Comparison of ENCODE assay signal across 30 cellular contexts in genomic region chr15:59221479-59221878, GRCh38. TPM values are rescaled to one million over a fixed set of nuclear protein-coding genes. Genes with fewer than 3 reads are reported as not detected.
DNase-seq lines count a peak whose midpoint lies in the region; ATAC-seq, FAIRE-seq and TF ChIP-seq lines count a peak whose summit lies in the region.
"Had no signal": no experiment of that assay in that cellular context is flagged by ENCODE, and none has a peak within 500 bp of the region (broad histone marks: within the 10 kb centered on the region; RNA-seq: fewer than 3 reads in every experiment).

No MANE protein-coding gene starts in this region.

- no peak overlapping the region for H2BK12ac ChIP-seq in mesenchymal stem cell (ENCODE audit: low read length in 2 of 2)

- H3K9me3 ChIP-seq in GM23248 (ENCODE audit: low read depth), result no peaks in the 10 kb centered on the region
- H3K9me3 ChIP-seq in GM12878 (replicated peaks; ENCODE audit: control insufficient read depth, insufficient read depth, low read length), result no peaks in the 10 kb centered on the region
- no peaks in the 10 kb centered on the region for H3K9me3 ChIP-seq in mesenchymal stem cell (ENCODE audit: control insufficient read depth, low read length)
- H3K9me3 ChIP-seq in uterus, result no peaks in the 10 kb centered on the region
- H3K9me3 ChIP-seq in Karpas-422 (ENCODE audit: low read length), result no peaks in the 10 kb centered on the region
- H3K9me3 ChIP-seq: Peyer's patch had no signal

- H4K20me1 ChIP-seq in GM23248 (ENCODE audit: insufficient read depth) (no peaks in the 10 kb centered on the region), GM12878 (ENCODE audit: control insufficient read depth, insufficient read depth) (no peaks in the 10 kb centered on the region), Karpas-422 (ENCODE audit: insufficient read depth, low read depth, low read length) (no peaks in the 10 kb centered on the region)

- H3K23ac ChIP-seq in mesenchymal stem cell (ENCODE audit: low read length in 2 of 2), result no peak overlapping the region

- RAD21 ChIA-PET in GM12878 (lab: Charles Lee; ENCODE audit: unreplicated experiment), result no interaction called here

- H2BK5ac ChIP-seq in mesenchymal stem cell (ENCODE audit: low read depth, low read length, poor library complexity, severe bottlenecking), result peak overlapping the region; percentile 90

- H3K18ac ChIP-seq in mesenchymal stem cell (ENCODE audit: low read depth in 1 of 2, low read length in 2 of 2), result peak overlapping the region in 1 of 2 experiments; percentile 58

- H3K4me1 ChIP-seq in GM23248 (ENCODE audit: insufficient read depth), result peaks cover 16% of the 10 kb centered on the region
- H3K4me1 ChIP-seq in GM12878 (ENCODE audit: control insufficient read depth, insufficient read depth, low read length), result no peaks in the 10 kb centered on the region
- peaks cover 14% of the 10 kb centered on the region for H3K4me1 ChIP-seq in mesenchymal stem cell (ENCODE audit: control insufficient read depth, insufficient read depth, low read depth, low read length)
- peaks cover 0 to 4% of the 10 kb centered on the region in 2 donors for H3K4me1 ChIP-seq in uterus
- no peaks in the 10 kb centered on the region for H3K4me1 ChIP-seq in Karpas-422 (ENCODE audit: low read length)
- H3K4me1 ChIP-seq: Peyer's patch had no signal

- in situ Hi-C loops in GM23248 (cut with MboI), result no loop called here
- in situ Hi-C loops in GM12878 (cut with MboI), result no loop called here

- TF ChIP-seq EP300 in GM12878 (IDR thresholded peaks at IDR 0.05; ENCODE audit: borderline replicate concordance in 1 of 2, control insufficient read depth in 1 of 2, low read depth in 2 of 2, low read length in 2 of 2), result no peak

- no peak for FAIRE-seq in GM12878 (lab: Jason Lieb, UNC)
- FAIRE-seq: H54, TTC549 had no signal

- peaks cover 17% of the 10 kb centered on the region for H3K79me1 ChIP-seq in mesenchymal stem cell (replicated peaks; ENCODE audit: low read length, poor library complexity, severe bottlenecking)

- peak overlapping the region; percentile 27 for H2BK120ac ChIP-seq in mesenchymal stem cell (ENCODE audit: low read depth, low read length)

- H3K4ac ChIP-seq in mesenchymal stem cell (ENCODE audit: low read depth in 1 of 2, low read length in 2 of 2), result peak overlapping the region; percentile 43 to 66

- WGBS in GM23248 (ENCODE audit: low coverage in 1 of 2, low lambda C conversion rate in 2 of 2, missing lambda C conversion rate in 2 of 2), 2 experiments, result 97% methylated on average over 3 of the region's 3 CpGs
- 80% methylated on average over 3 of the region's 3 CpGs for WGBS in GM12878 (ENCODE audit: insufficient coverage, insufficient replicate concordance, low lambda C conversion rate, missing lambda C conversion rate)
- 81% methylated on average over 2 of the region's 3 CpGs for WGBS in mesenchymal stem cell

- H3K36me3 ChIP-seq in GM23248 (ENCODE audit: low read depth), result peaks cover 66% of the 10 kb centered on the region
- H3K36me3 ChIP-seq in GM12878 (ENCODE audit: control insufficient read depth in 2 of 2, insufficient read depth in 2 of 2, low read length in 1 of 2), result peaks cover 24 to 35% of the 10 kb centered on the region in 2 experiments
- peaks cover 34 to 93% of the 10 kb centered on the region in 2 experiments for H3K36me3 ChIP-seq in mesenchymal stem cell (ENCODE audit: control insufficient read depth in 1 of 2, insufficient read depth in 2 of 2, low read depth in 1 of 2, low read length in 2 of 2)
- H3K36me3 ChIP-seq in uterus, result no peaks in the 10 kb centered on the region
- no peaks in the 10 kb centered on the region for H3K36me3 ChIP-seq in Karpas-422 (ENCODE audit: insufficient read depth, low read length)

- peak overlapping the region; percentile 12 for H3K4me2 ChIP-seq in GM23248 (ENCODE audit: unreplicated experiment)
- H3K4me2 ChIP-seq in GM12878 (ENCODE audit: control insufficient read depth, insufficient read depth), result no peak overlapping the region
- no peak overlapping the region for H3K4me2 ChIP-seq in mesenchymal stem cell (ENCODE audit: low read length, poor library complexity, severe bottlenecking)
- no peak overlapping the region for H3K4me2 ChIP-seq in Karpas-422 (ENCODE audit: low read depth, low read length, poor library complexity, severe bottlenecking)

- H2AK5ac ChIP-seq in mesenchymal stem cell (ENCODE audit: low read length, severe bottlenecking), result peak overlapping the region; percentile 99

- H2BK15ac ChIP-seq in mesenchymal stem cell (ENCODE audit: low read depth, poor library complexity, severe bottlenecking), result no peak overlapping the region

- H3K27ac ChIP-seq in GM23248 (peak overlapping the region; percentile 49), GM12878 (ENCODE audit: control insufficient read depth, insufficient read depth) (no peak overlapping the region), mesenchymal stem cell (ENCODE audit: low read length, poor library complexity, severe bottlenecking) (peak overlapping the region; percentile 77), uterus (peak overlapping the region; percentile 75 to 83), Karpas-422 (ENCODE audit: low read length) (no peak overlapping the region)
- H3K27ac ChIP-seq: Peyer's patch had no signal

- TF ChIP-seq CTCF in GM12878 (IDR thresholded peaks at IDR 0.05 in 2 of 3, conservative IDR thresholded peaks at IDR 0.05 in 1 of 3; ENCODE audit: control insufficient read depth in 2 of 3, extremely low read depth in 1 of 3, insufficient read depth in 1 of 3, low read depth in 3 of 3, low read length in 3 of 3), result no peak
- TF ChIP-seq CTCF in uterus (IDR thresholded peaks at IDR 0.05), result no peak

- no peak overlapping the region for H4K8ac ChIP-seq in mesenchymal stem cell (ENCODE audit: low read length)

- CTCF ChIA-PET in GM12878 (lab: Yijun Ruan, JAX), result no interaction called here

- no peaks in the 10 kb centered on the region for H3K79me2 ChIP-seq in GM23248 (ENCODE audit: insufficient read depth)
- no peaks in the 10 kb centered on the region for H3K79me2 ChIP-seq in GM12878 (ENCODE audit: control insufficient read depth, insufficient read depth, low read length)
- no peaks in the 10 kb centered on the region for H3K79me2 ChIP-seq in Karpas-422 (ENCODE audit: low read length)

- no peak for ATAC-seq in GM12878
- no peak for ATAC-seq in GM21737 (IDR thresholded peaks at IDR 0.05; ENCODE audit: unreplicated experiment)
- ATAC-seq: activated CD4-positive, CD25-positive, alpha-beta regulatory T cell treated with anti-CD3 and anti-CD28 coated beads, Interleukin-2, amount 50 U/mL, for 24 hours; left lobe of liver had no signal

- H3K9ac ChIP-seq in GM23248 (no peak overlapping the region), GM12878 (ENCODE audit: control insufficient read depth, insufficient read depth, low read length) (no peak overlapping the region), mesenchymal stem cell (ENCODE audit: low read length) (peak overlapping the region; percentile 77), Karpas-422 (ENCODE audit: low read length) (no peak overlapping the region)

- TF ChIP-seq POLR2A in GM12878 (IDR thresholded peaks at IDR 0.05; ENCODE audit: low read depth, low read length) (no peak; the same call in 1 of the 2 replicates), uterus (IDR thresholded peaks at IDR 0.05) (no peak)

- H3F3A ChIP-seq in GM23248 (ENCODE audit: insufficient read depth), result peaks cover 32% of the 10 kb centered on the region

- TSS peak; percentile 21 for BruUV-seq in GM12878 (replicated peaks; lab: Mats Ljungman, UMichigan)

- H3K4me3 ChIP-seq in GM23248, result no peak overlapping the region
- no peak overlapping the region for H3K4me3 ChIP-seq in GM12878
- H3K4me3 ChIP-seq in mesenchymal stem cell (ENCODE audit: insufficient read depth in 1 of 2, low read depth in 1 of 2, low read length in 2 of 2), result no peak overlapping the region
- H3K4me3 ChIP-seq in uterus, result no peak overlapping the region
- no peak overlapping the region for H3K4me3 ChIP-seq in Karpas-422 (ENCODE audit: low read length)
- H3K4me3 ChIP-seq: Peyer's patch, skin epidermis had no signal

- DNase-seq in GM23248 (no peak), GM12878 (ENCODE audit: low read depth, low spot score) (no peak), mesenchymal stem cell (no peak), uterus (peak; percentile 31 to 62), Karpas-422 (no peak), UCSD-AML1 (lab: John Stamatoyannopoulos, UW; ENCODE audit: unreplicated experiment) (no peak)
- DNase-seq: activated CD4-positive, alpha-beta memory T cell treated with anti-CD3 and anti-CD28 coated beads, Interleukin-2, amount 10 ng/mL, durations not matched to agents 7 days and 5 days; activated CD8-positive, alpha-beta memory T cell treated with anti-CD3 and anti-CD28 coated beads, Interleukin-2, amount 50 U/mL, for 48 hours; activated naive CD4-positive, alpha-beta T cell treated with anti-CD3 and anti-CD28 coated beads, Interleukin-2, amount 50 U/mL, for 16 hours; dermis blood vessel endothelial cell; DND-41; naive B cell; NCI-H1105 treated with DMSO at 0.1 percent for 48 hours; NCI-H1930; NCI-H2227 treated with DMSO at 0.1 percent for 48 hours; NCI-H69; Peyer's patch; stimulated activated CD4-positive, alpha-beta T cell treated with anti-CD3 and anti-CD28 coated beads, Interleukin-1b, Interleukin-23, amount 100 ng/mL, for 48 hours had no signal

- no peaks in the 10 kb centered on the region for H3K27me3 ChIP-seq in GM23248 (replicated peaks; ENCODE audit: insufficient read depth)
- H3K27me3 ChIP-seq in GM12878 (replicated peaks in 1 of 2; ENCODE audit: control insufficient read depth in 2 of 2, insufficient read depth in 2 of 2, low read length in 1 of 2), result no peaks in the 10 kb centered on the region
- H3K27me3 ChIP-seq in mesenchymal stem cell (ENCODE audit: control insufficient read depth in 1 of 2, insufficient read depth in 1 of 2, low read length in 2 of 2), result no peaks in the 10 kb centered on the region
- H3K27me3 ChIP-seq in uterus, result no peaks in the 10 kb centered on the region
- no peaks in the 10 kb centered on the region for H3K27me3 ChIP-seq in Karpas-422 (ENCODE audit: low read length)
- H3K27me3 ChIP-seq: Peyer's patch had no signal

- no peak for TF ChIP-seq RAD21 in GM12878 (IDR thresholded peaks at IDR 0.05; ENCODE audit: insufficient read depth, low read depth, low read length)

- SMC1A ChIA-PET in GM12878 (lab: Charles Lee; ENCODE audit: uncharacterized antibody, unreplicated experiment), result no interaction called here

- no peaks in the 10 kb centered on the region for H3K9me2 ChIP-seq in GM23248 (ENCODE audit: insufficient read depth)
- H3K9me2 ChIP-seq in Karpas-422 (replicated peaks; ENCODE audit: insufficient read depth, low read length), result no peaks in the 10 kb centered on the region

- no peak overlapping the region for H3K14ac ChIP-seq in mesenchymal stem cell (ENCODE audit: low read length in 2 of 2)

- no peak overlapping the region for H2AFZ ChIP-seq in GM23248
- H2AFZ ChIP-seq in GM12878 (ENCODE audit: control insufficient read depth, low read depth, low read length), result no peak overlapping the region
- H2AFZ ChIP-seq in mesenchymal stem cell (ENCODE audit: low read depth, low read length), result no peak overlapping the region
- H2AFZ ChIP-seq in Karpas-422 (ENCODE audit: low read length), result no peak overlapping the region

- POLR2A ChIA-PET in GM12878 (lab: Charles Lee), result no interaction called here

- H4K91ac ChIP-seq in mesenchymal stem cell (ENCODE audit: low read length), result no peak overlapping the region

- intact Hi-C loops in GM12878 (cut with micrococcal nuclease; ENCODE audit: unreplicated experiment) (no loop called here), uterus (cut with DNase I; ENCODE audit: low total_unique reads) (no loop called here)

RNA-seq across cellular contexts. Expression of gene LDHAL6B, which starts 14.8 kb away (rescaled TPM):
- total RNA-seq in GM23248 (2014; rRNA removed; shearing (Covaris generic)), result not detected in 2 replicates
- polyA plus RNA-seq in GM23248 (2016; fragmentation: Nextera tagmentation; extraction: Ambion mirVana) (0.10 and 0.25 TPM in 2 replicates), GM12878 (2011; rRNA removed) (not detected in 2 replicates), GM12878 (2014; fragmentation: Illumina TruSeq; extraction: Trizol) (not detected in 2 replicates), GM12878 (2014; fragmentation: Nextera tagmentation; extraction: Ambion mirVana) (not detected), GM12878 (2014; rRNA removed) (not detected in 2 replicates), GM12878 (2016; fragmentation: Nextera tagmentation; extraction: Ambion mirVana) (under 1 TPM; 0.33 to 0.66 TPM)
- not detected in 2 replicates for total RNA-seq in GM12878 (2013; cell fraction: nucleolus; rRNA removed)
- total RNA-seq in GM12878 (2014; rRNA removed) (not detected in 2 replicates), GM12878 (2014; rRNA removed; fragmentation: Illumina TruSeq; extraction: Trizol) (not detected in 2 replicates), GM12878 (2021) (not detected in 2 replicates), uterus (not detected)
- polyA plus RNA-seq in GM12878 (2011; ENCODE audit: low read depth), result 0.20 TPM
- polyA plus RNA-seq in GM12878 (2011; cell fraction: cytosol; rRNA removed), result not detected in 2 replicates
- polyA plus RNA-seq in GM12878 (2011; cell fraction: nucleus; rRNA removed), result not detected in 2 replicates
- 0.63 and 0.64 TPM in 2 replicates for polyA plus RNA-seq in GM12878 (2012)
- not detected in 2 replicates for polyA minus RNA-seq in GM12878 (2011; rRNA and poly(A)+ RNA removed)
- polyA minus RNA-seq in GM12878 (2011; cell fraction: cytosol; rRNA and poly(A)+ RNA removed), result not detected in 2 replicates
- not detected in 2 replicates for polyA minus RNA-seq in GM12878 (2011; cell fraction: nucleus; rRNA and poly(A)+ RNA removed)
- polyA plus RNA-seq in mesenchymal stem cell (2013, experiment 1 of 2), result not detected
- not detected for polyA plus RNA-seq in mesenchymal stem cell (2013, experiment 2 of 2)
- total RNA-seq in Karpas-422 (2014; rRNA removed; shearing (Covaris generic); ENCODE audit: low replicate concordance), result not detected in 2 replicates
- total RNA-seq: activated CD4-positive, alpha-beta memory T cell treated with anti-CD3 and anti-CD28 coated beads, Interleukin-2, amount 10 ng/mL, durations not matched to agents 7 days and 5 days; activated T-helper 17 cell treated with anti-CD3 and anti-CD28 coated beads, Interleukin-2, amount 50 U/mL, for 72 hours; cardiac septum; dermis blood vessel endothelial cell; glomerular endothelial cell; left lobe of liver; occipital lobe; Peyer's patch; T-helper 1 cell treated with Interleukin-12 subunit alpha and Interleukin-12 subunit beta and Interleukin-4 antibody, amounts not matched to agents 30 ng/mL and 1 ng/mL, for 36 hours had no signal
- polyA plus RNA-seq: CD14-positive monocyte had no signal

Comparison
In these comparisons a context has a peak if more than half of its experiments do, and no peak if none do; other contexts are left out.
1. DNase-seq: peak in uterus (2 of 2); none in GM23248 (single experiment), GM12878 (single experiment), mesenchymal stem cell (single experiment), Karpas-422 (single experiment) and UCSD-AML1 (single experiment).
2. H3K27ac ChIP-seq: peak in GM23248 (single experiment), mesenchymal stem cell (single experiment) and uterus (2 of 2); none in GM12878 (single experiment) and Karpas-422 (single experiment).